ENCODE assay signal across 25 cellular contexts in genomic region chr12:70508178-70508577, GRCh38.
DNase-seq lines count a peak whose midpoint lies in the region; ATAC-seq and TF ChIP-seq lines count a peak whose summit lies in the region.
"Had no signal": no experiment of that assay in that cellular context is flagged by ENCODE, and none has a peak within 500 bp of the region (broad histone marks: within the 10 kb centered on the region; RNA-seq: fewer than 3 reads in every experiment).

No MANE protein-coding gene starts in this region.

- no peak overlapping the region for H2AFZ ChIP-seq in Karpas-422 (ENCODE audit: low read length)
- H2AFZ ChIP-seq: parathyroid adenoma had no signal

- H3K4me3 ChIP-seq in Karpas-422 (ENCODE audit: low read length) = no peak overlapping the region
- H3K4me3 ChIP-seq in fibroblast of mammary gland (ENCODE audit: control insufficient read depth, low read depth, low read length) = no peak overlapping the region
- H3K4me3 ChIP-seq: BLaER1, colonic mucosa, stomach, tibial artery had no signal

- peaks cover 27% of the 10 kb centered on the region for H3K4me1 ChIP-seq in Karpas-422 (ENCODE audit: low read length)
- H3K4me1 ChIP-seq: BLaER1, Caco-2, colonic mucosa, parathyroid adenoma, tibial artery had no signal

- peak overlapping the region; percentile 28; the same call in 1 of the 2 replicates for H3K27ac ChIP-seq in Karpas-422 (ENCODE audit: low read length)
- H3K27ac ChIP-seq: BLaER1, colonic mucosa, parathyroid adenoma, stomach, tibial artery had no signal

- H3K4me2 ChIP-seq in Karpas-422 (ENCODE audit: low read depth, low read length, poor library complexity, severe bottlenecking) = no peak overlapping the region
- H3K4me2 ChIP-seq: BLaER1, SK-N-SH had no signal

- DNase-seq in Karpas-422 (no peak), fibroblast of mammary gland (ENCODE audit: low read depth) (peak; percentile 0), EL (no peak), SW 1271 (lab: John Stamatoyannopoulos, UW) (no peak)
- DNase-seq: ACHN; activated CD4-positive, alpha-beta T cell treated with anti-CD3 and anti-CD28 coated beads for 36 hours; activated naive CD4-positive, alpha-beta T cell; activated T-cell treated with anti-CD3 and anti-CD28 coated beads, Interleukin-2, amount 50 U/mL, for 4 hours; Caco-2; colonic mucosa; kidney glomerular epithelial cell; NCI-H1092 treated with DMSO at 0.1 percent for 48 hours; NCI-H1930; NCI-H345; NCI-H748 treated with DMSO at 0.1 percent for 48 hours; SK-N-SH; stomach; tibial artery had no signal

- TF ChIP-seq CTCF in fibroblast of mammary gland (conservative IDR thresholded peaks at IDR 0.05; ENCODE audit: control insufficient read depth, insufficient read depth, low read depth, low read length) = no peak

- no peaks in the 10 kb centered on the region for H3K27me3 ChIP-seq in Karpas-422 (ENCODE audit: low read length)
- H3K27me3 ChIP-seq: BLaER1, colonic mucosa, stomach, tibial artery had no signal

- H3K79me2 ChIP-seq in Karpas-422 (ENCODE audit: low read length) = peaks cover 85% of the 10 kb centered on the region
- H3K79me2 ChIP-seq: parathyroid adenoma had no signal

- H4K20me1 ChIP-seq in Karpas-422 (ENCODE audit: insufficient read depth, low read depth, low read length) = peaks cover 8% of the 10 kb centered on the region; the same call in 1 of the 2 replicates
- H4K20me1 ChIP-seq: BLaER1 had no signal

- peak; percentile 45 for ATAC-seq in GM18498 (IDR thresholded peaks at IDR 0.05; ENCODE audit: unreplicated experiment)
- ATAC-seq in HG02938 (IDR thresholded peaks at IDR 0.05; ENCODE audit: unreplicated experiment) = peak; percentile 87
- ATAC-seq in GM19351 (IDR thresholded peaks at IDR 0.05; ENCODE audit: unreplicated experiment) = no peak
- ATAC-seq in GM18517 (IDR thresholded peaks at IDR 0.05; ENCODE audit: unreplicated experiment) = no peak
- ATAC-seq: activated CD4-positive, alpha-beta T cell treated with anti-CD3 and anti-CD28 coated beads for 36 hours; activated T-cell treated with anti-CD3 and anti-CD28 coated beads, Interleukin-2, amount 50 U/mL, for 4 hours; HCT116 had no signal

- H3K9me3 ChIP-seq in Karpas-422 (ENCODE audit: low read length) = no peaks in the 10 kb centered on the region
- H3K9me3 ChIP-seq: colonic mucosa, SK-N-SH had no signal

- no peak overlapping the region for H3K9ac ChIP-seq in Karpas-422 (ENCODE audit: low read length)
- H3K9ac ChIP-seq: BLaER1, parathyroid adenoma, SK-N-SH had no signal

- H3K9me2 ChIP-seq in Karpas-422 (replicated peaks; ENCODE audit: insufficient read depth, low read length) = no peaks in the 10 kb centered on the region
- H3K9me2 ChIP-seq: SK-N-SH had no signal

- peaks cover 32% of the 10 kb centered on the region for H3K36me3 ChIP-seq in Karpas-422 (ENCODE audit: insufficient read depth, low read length)
- H3K36me3 ChIP-seq: BLaER1, colonic mucosa, stomach, tibial artery had no signal

Comparison
In these comparisons a context has a peak if more than half of its experiments do, and no peak if none do; other contexts are left out.
1. ATAC-seq: peak in GM18498 (single experiment) and HG02938 (single experiment); none in GM19351 (single experiment) and GM18517 (single experiment).